3 cellular contexts compared by ENCODE assay signal in genomic region chr1:237562247-237562823, GRCh38.
TF ChIP-seq lines count a peak whose summit lies in the region.

No MANE protein-coding gene starts in this region.

TF ChIP-seq in HCT116, 20 proteins besides CTCF, POLR2A, EP300 and RAD21:
- TF ChIP-seq CEBPB (IDR thresholded peaks at IDR 0.05; ENCODE audit: low read depth) = no peak
- no peak for TF ChIP-seq REST (IDR thresholded peaks at IDR 0.05; ENCODE audit: low read depth)
- no peak for TF ChIP-seq SIN3A (IDR thresholded peaks at IDR 0.05; ENCODE audit: low read depth)
- no peak for TF ChIP-seq POLR2AphosphoS5 (IDR thresholded peaks at IDR 0.05; ENCODE audit: low read depth, low read length)
- no peak for TF ChIP-seq ZBTB33 (IDR thresholded peaks at IDR 0.05; ENCODE audit: extremely low read depth, insufficient replicate concordance, low read length)

TF ChIP-seq in H1, 55 proteins besides CTCF, POLR2A, EP300 and RAD21:
- no peak for TF ChIP-seq MAFK (IDR thresholded peaks at IDR 0.05; ENCODE audit: low read depth, low read length)
- no peak for TF ChIP-seq EZH2 (IDR thresholded peaks at IDR 0.05; ENCODE audit: low read depth, low read length, severe bottlenecking)
- TF ChIP-seq CHD1 (IDR thresholded peaks at IDR 0.05; ENCODE audit: low read depth, low read length) = no peak
- TF ChIP-seq SIX5 (IDR thresholded peaks at IDR 0.05; ENCODE audit: low read depth, low read length) = no peak
- no peak for TF ChIP-seq ATF3 (IDR thresholded peaks at IDR 0.05; ENCODE audit: insufficient read depth, low read depth, low read length)
- no peak for TF ChIP-seq POLR2AphosphoS5 (IDR thresholded peaks at IDR 0.05; ENCODE audit: low read depth, low read length)
- no peak for TF ChIP-seq TAF7 (optimal IDR thresholded peaks at IDR 0.05; ENCODE audit: borderline replicate concordance, low read depth, low read length)
- TF ChIP-seq SP4 (IDR thresholded peaks at IDR 0.05; ENCODE audit: low read length) = no peak
- no peak for TF ChIP-seq HDAC6 (IDR thresholded peaks at IDR 0.05; ENCODE audit: low read depth, low read length)
- no peak for TF ChIP-seq EGR1 (IDR thresholded peaks at IDR 0.05; ENCODE audit: borderline replicate concordance, low read depth, low read length)
- TF ChIP-seq SIN3A (conservative IDR thresholded peaks at IDR 0.05 in 1 of 2, IDR thresholded peaks at IDR 0.05 in 1 of 2; ENCODE audit: low read depth in 1 of 2, low read length in 2 of 2) = no peak
- no peak for TF ChIP-seq KDM4A (IDR thresholded peaks at IDR 0.05; ENCODE audit: low read depth, low read length, severe bottlenecking)

TF ChIP-seq in neural cell, 6 proteins besides CTCF, POLR2A, EP300 and RAD21:
- no peak for TF ChIP-seq MXI1 (conservative IDR thresholded peaks at IDR 0.05; ENCODE audit: poor library complexity, severe bottlenecking)
- TF ChIP-seq SMC3 (conservative IDR thresholded peaks at IDR 0.05; ENCODE audit: poor library complexity) = peak; percentile 90
- no peak for TF ChIP-seq POLR2AphosphoS5 (IDR thresholded peaks at IDR 0.05)
